1 cellular context compared by ENCODE assay signal in genomic region chr7:41696323-41696916, GRCh38.
TF ChIP-seq lines count a peak whose summit lies in the region.

No MANE protein-coding gene starts in this region.

TF ChIP-seq in HEK293, 187 proteins besides CTCF, POLR2A, EP300 and RAD21 (continued from another document):
- TF ChIP-seq, protein P1, sequence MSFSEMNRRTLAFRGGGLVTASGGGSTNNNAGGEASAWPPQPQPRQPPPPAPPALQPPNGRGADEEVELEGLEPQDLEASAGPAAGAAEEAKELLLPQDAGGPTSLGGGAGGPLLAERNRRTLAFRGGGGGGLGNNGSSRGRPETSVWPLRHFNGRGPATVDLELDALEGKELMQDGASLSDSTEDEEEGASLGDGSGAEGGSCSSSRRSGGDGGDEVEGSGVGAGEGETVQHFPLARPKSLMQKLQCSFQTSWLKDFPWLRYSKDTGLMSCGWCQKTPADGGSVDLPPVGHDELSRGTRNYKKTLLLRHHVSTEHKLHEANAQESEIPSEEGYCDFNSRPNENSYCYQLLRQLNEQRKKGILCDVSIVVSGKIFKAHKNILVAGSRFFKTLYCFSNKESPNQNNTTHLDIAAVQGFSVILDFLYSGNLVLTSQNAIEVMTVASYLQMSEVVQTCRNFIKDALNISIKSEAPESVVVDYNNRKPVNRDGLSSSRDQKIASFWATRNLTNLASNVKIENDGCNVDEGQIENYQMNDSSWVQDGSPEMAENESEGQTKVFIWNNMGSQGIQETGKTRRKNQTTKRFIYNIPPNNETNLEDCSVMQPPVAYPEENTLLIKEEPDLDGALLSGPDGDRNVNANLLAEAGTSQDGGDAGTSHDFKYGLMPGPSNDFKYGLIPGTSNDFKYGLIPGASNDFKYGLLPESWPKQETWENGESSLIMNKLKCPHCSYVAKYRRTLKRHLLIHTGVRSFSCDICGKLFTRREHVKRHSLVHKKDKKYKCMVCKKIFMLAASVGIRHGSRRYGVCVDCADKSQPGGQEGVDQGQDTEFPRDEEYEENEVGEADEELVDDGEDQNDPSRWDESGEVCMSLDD (tag by site-specific recombination; IDR thresholded peaks at IDR 0.05), result peak; percentile 40; the same call in 1 of the 2 replicates
- no peak for TF ChIP-seq SCRT1 (tag by site-specific recombination; IDR thresholded peaks at IDR 0.05; ENCODE audit: borderline replicate concordance)
- no peak for TF ChIP-seq GLIS2 (tag by site-specific recombination; IDR thresholded peaks at IDR 0.05)
- TF ChIP-seq IKZF3 (tag by site-specific recombination; IDR thresholded peaks at IDR 0.05), result peak; percentile 73
- 0 out of 2 replicates have a peak, but pooled peaks have one; percentile 45 for TF ChIP-seq ZBTB21 (tag by site-specific recombination; IDR thresholded peaks at IDR 0.05)
- TF ChIP-seq WT1 (tag by site-specific recombination; IDR thresholded peaks at IDR 0.05), result 0 out of 2 replicates have a peak, but pooled peaks have one; percentile 34
- TF ChIP-seq ZNF660 (tag by site-specific recombination; IDR thresholded peaks at IDR 0.05), result 0 out of 2 replicates have a peak, but pooled peaks have one; percentile 27
- no peak for TF ChIP-seq BCL11A (tag by site-specific recombination; IDR thresholded peaks at IDR 0.05; ENCODE audit: low read depth)
- TF ChIP-seq REPIN1 (tag by site-specific recombination; IDR thresholded peaks at IDR 0.05; ENCODE audit: low read depth), result no peak
- TF ChIP-seq ZNF404 (tag by site-specific recombination; IDR thresholded peaks at IDR 0.05), result no peak
- TF ChIP-seq ZNF114 (tag by site-specific recombination; IDR thresholded peaks at IDR 0.05), result no peak
- TF ChIP-seq PRDM10 (tag by site-specific recombination; IDR thresholded peaks at IDR 0.05), result peak; percentile 41; the same call in 1 of the 2 replicates
- TF ChIP-seq GLIS1 (tag by site-specific recombination; IDR thresholded peaks at IDR 0.05), result no peak
- TF ChIP-seq, protein P2, sequence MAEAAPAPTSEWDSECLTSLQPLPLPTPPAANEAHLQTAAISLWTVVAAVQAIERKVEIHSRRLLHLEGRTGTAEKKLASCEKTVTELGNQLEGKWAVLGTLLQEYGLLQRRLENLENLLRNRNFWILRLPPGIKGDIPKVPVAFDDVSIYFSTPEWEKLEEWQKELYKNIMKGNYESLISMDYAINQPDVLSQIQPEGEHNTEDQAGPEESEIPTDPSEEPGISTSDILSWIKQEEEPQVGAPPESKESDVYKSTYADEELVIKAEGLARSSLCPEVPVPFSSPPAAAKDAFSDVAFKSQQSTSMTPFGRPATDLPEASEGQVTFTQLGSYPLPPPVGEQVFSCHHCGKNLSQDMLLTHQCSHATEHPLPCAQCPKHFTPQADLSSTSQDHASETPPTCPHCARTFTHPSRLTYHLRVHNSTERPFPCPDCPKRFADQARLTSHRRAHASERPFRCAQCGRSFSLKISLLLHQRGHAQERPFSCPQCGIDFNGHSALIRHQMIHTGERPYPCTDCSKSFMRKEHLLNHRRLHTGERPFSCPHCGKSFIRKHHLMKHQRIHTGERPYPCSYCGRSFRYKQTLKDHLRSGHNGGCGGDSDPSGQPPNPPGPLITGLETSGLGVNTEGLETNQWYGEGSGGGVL (tag by site-specific recombination; IDR thresholded peaks at IDR 0.05), result no peak
- TF ChIP-seq ZNF510 (tag by site-specific recombination; IDR thresholded peaks at IDR 0.05; ENCODE audit: insufficient replicate concordance), result no peak
- TF ChIP-seq ZXDB (tag by site-specific recombination; IDR thresholded peaks at IDR 0.05), result peak; percentile 34; the same call in 1 of the 2 replicates
- TF ChIP-seq, protein P3, sequence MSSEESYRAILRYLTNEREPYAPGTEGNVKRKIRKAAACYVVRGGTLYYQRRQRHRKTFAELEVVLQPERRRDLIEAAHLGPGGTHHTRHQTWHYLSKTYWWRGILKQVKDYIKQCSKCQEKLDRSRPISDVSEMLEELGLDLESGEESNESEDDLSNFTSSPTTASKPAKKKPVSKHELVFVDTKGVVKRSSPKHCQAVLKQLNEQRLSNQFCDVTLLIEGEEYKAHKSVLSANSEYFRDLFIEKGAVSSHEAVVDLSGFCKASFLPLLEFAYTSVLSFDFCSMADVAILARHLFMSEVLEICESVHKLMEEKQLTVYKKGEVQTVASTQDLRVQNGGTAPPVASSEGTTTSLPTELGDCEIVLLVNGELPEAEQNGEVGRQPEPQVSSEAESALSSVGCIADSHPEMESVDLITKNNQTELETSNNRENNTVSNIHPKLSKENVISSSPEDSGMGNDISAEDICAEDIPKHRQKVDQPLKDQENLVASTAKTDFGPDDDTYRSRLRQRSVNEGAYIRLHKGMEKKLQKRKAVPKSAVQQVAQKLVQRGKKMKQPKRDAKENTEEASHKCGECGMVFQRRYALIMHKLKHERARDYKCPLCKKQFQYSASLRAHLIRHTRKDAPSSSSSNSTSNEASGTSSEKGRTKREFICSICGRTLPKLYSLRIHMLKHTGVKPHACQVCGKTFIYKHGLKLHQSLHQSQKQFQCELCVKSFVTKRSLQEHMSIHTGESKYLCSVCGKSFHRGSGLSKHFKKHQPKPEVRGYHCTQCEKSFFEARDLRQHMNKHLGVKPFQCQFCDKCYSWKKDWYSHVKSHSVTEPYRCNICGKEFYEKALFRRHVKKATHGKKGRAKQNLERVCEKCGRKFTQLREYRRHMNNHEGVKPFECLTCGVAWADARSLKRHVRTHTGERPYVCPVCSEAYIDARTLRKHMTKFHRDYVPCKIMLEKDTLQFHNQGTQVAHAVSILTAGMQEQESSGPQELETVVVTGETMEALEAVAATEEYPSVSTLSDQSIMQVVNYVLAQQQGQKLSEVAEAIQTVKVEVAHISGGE (tag by site-specific recombination; conservative IDR thresholded peaks at IDR 0.05; ENCODE audit: low read depth), result peak; percentile 88
- TF ChIP-seq ZNF223 (tag by site-specific recombination; IDR thresholded peaks at IDR 0.05), result no peak
- peak; percentile 91 for TF ChIP-seq ZBTB17 (tag by site-specific recombination; IDR thresholded peaks at IDR 0.05)
- TF ChIP-seq ZBTB7A (tag by site-specific recombination; IDR thresholded peaks at IDR 0.05; ENCODE audit: low read depth), result no peak
- no peak for TF ChIP-seq ZIC2 (tag by site-specific recombination; IDR thresholded peaks at IDR 0.05)
- peak; percentile 76; the same call in 1 of the 2 replicates for TF ChIP-seq ZBTB48 (tag by site-specific recombination; IDR thresholded peaks at IDR 0.05)
- TF ChIP-seq ZNF629 (tag by site-specific recombination; IDR thresholded peaks at IDR 0.05), result peak; percentile 58; the same call in 1 of the 2 replicates
- no peak for TF ChIP-seq ZNF768 (tag by site-specific recombination; IDR thresholded peaks at IDR 0.05)
